In genomic region chr19:40613669-40614594, GRCh38 we compare ENCODE assay signal across 8 cellular contexts. TPM values are rescaled to one million over a fixed set of nuclear protein-coding genes. Genes with fewer than 3 reads are reported as not detected.
DNase-seq lines count a peak whose midpoint lies in the region; ATAC-seq lines count a peak whose summit lies in the region.

No MANE protein-coding gene starts in this region.

- peaks cover 55% of the 10 kb centered on the region for H3K4me1 Mint-ChIP-seq in activated CD4-positive, alpha-beta memory T cell treated with anti-CD3 and anti-CD28 coated beads, Interleukin-2, amount 10 ng/mL, durations not matched to agents 7 days and 5 days
- H3K4me1 Mint-ChIP-seq in effector memory CD8-positive, alpha-beta T cell (ENCODE audit: low read depth in 2 of 2) = peaks cover 44 to 46% of the 10 kb centered on the region in 2 donors

- POLR2A ChIA-PET in activated CD4-positive, alpha-beta memory T cell treated with anti-CD3 and anti-CD28 coated beads, Interleukin-2, amount 10 ng/mL, durations not matched to agents 7 days and 5 days (lab: Charles Lee) = interaction anchor here (0.6 to 4.6 kb wide), 5 partner anchors 10 to 164 kb away, joined by 3 to 53 read pairs (median 3); partner anchors contain the start of genes ACTMAP and RAB4B

- H3K27me3 Mint-ChIP-seq in activated CD4-positive, alpha-beta memory T cell treated with anti-CD3 and anti-CD28 coated beads, Interleukin-2, amount 10 ng/mL, durations not matched to agents 7 days and 5 days = no peaks in the 10 kb centered on the region
- no peaks in the 10 kb centered on the region for H3K27me3 Mint-ChIP-seq in effector memory CD8-positive, alpha-beta T cell

- DNase-seq in ELR (ENCODE audit: low read depth) (peak; percentile 76), NCI-H446 (lab: John Stamatoyannopoulos, UW) (peak; percentile 72 to 86), LoVo (ENCODE audit: low spot score) (no peak)
- DNase-seq in activated CD4-positive, alpha-beta memory T cell treated with anti-CD3 and anti-CD28 coated beads, Interleukin-2, amount 10 ng/mL, durations not matched to agents 7 days and 5 days = peak; percentile 88
- DNase-seq in effector memory CD8-positive, alpha-beta T cell = peak; percentile 77 to 83 (median 83)
- DNase-seq in stimulated activated CD8-positive, alpha-beta memory T cell treated with anti-CD3 and anti-CD28 coated beads, Interleukin-7, amount 100 ng/mL, for 24 hours (ENCODE audit: low read depth) = peak; percentile 73

- H3K4me1 ChIP-seq in mononuclear cell (ENCODE audit: insufficient read depth, low read length) = peaks cover 39% of the 10 kb centered on the region

- no peaks in the 10 kb centered on the region for H3K9me3 Mint-ChIP-seq in activated CD4-positive, alpha-beta memory T cell treated with anti-CD3 and anti-CD28 coated beads, Interleukin-2, amount 10 ng/mL, durations not matched to agents 7 days and 5 days
- H3K9me3 Mint-ChIP-seq in effector memory CD8-positive, alpha-beta T cell = no peaks in the 10 kb centered on the region

- peak overlapping the region; percentile 37 for H3K4me3 ChIP-seq in mononuclear cell (ENCODE audit: low read length)

- H3K27me3 ChIP-seq in mononuclear cell (ENCODE audit: insufficient read depth, low read length) = no peaks in the 10 kb centered on the region

- ATAC-seq in HG02798 (IDR thresholded peaks at IDR 0.05; ENCODE audit: poor library complexity, unreplicated experiment) = peak; percentile 51
- peak; percentile 61 for ATAC-seq in effector memory CD8-positive, alpha-beta T cell (replicated peaks)

- H3K36me3 Mint-ChIP-seq in activated CD4-positive, alpha-beta memory T cell treated with anti-CD3 and anti-CD28 coated beads, Interleukin-2, amount 10 ng/mL, durations not matched to agents 7 days and 5 days (ENCODE audit: low read depth) = peaks cover 17% of the 10 kb centered on the region
- peaks cover 39% of the 10 kb centered on the region for H3K36me3 Mint-ChIP-seq in effector memory CD8-positive, alpha-beta T cell (ENCODE audit: insufficient read depth)

- CTCF ChIA-PET in activated CD4-positive, alpha-beta memory T cell treated with anti-CD3 and anti-CD28 coated beads, Interleukin-2, amount 10 ng/mL, durations not matched to agents 7 days and 5 days (lab: Charles Lee) = interaction anchor here (1.2 to 1.4 kb wide), 2 partner anchors 11 to 21 kb away, joined by 8 to 24 read pairs; partner anchors contain the start of gene LTBP4

- peak overlapping the region; percentile 91 for H3K27ac Mint-ChIP-seq in activated CD4-positive, alpha-beta memory T cell treated with anti-CD3 and anti-CD28 coated beads, Interleukin-2, amount 10 ng/mL, durations not matched to agents 7 days and 5 days
- peak overlapping the region; percentile 90 to 96 for H3K27ac Mint-ChIP-seq in effector memory CD8-positive, alpha-beta T cell

- H3K4me3 Mint-ChIP-seq in activated CD4-positive, alpha-beta memory T cell treated with anti-CD3 and anti-CD28 coated beads, Interleukin-2, amount 10 ng/mL, durations not matched to agents 7 days and 5 days = peak overlapping the region; percentile 92
- peak overlapping the region; percentile 97 to 98 for H3K4me3 Mint-ChIP-seq in effector memory CD8-positive, alpha-beta T cell

- H3K9me3 ChIP-seq in mononuclear cell (ENCODE audit: low read depth, low read length) = no peaks in the 10 kb centered on the region

RNA-seq across cellular contexts. Expression of gene LTBP4, which starts 12.8 kb away (rescaled TPM):
- total RNA-seq in activated CD4-positive, alpha-beta memory T cell treated with anti-CD3 and anti-CD28 coated beads, Interleukin-2, amount 10 ng/mL, durations not matched to agents 7 days and 5 days = 100 to 1,000 TPM; 121 to 122 TPM
- 16.2 TPM for total RNA-seq in mononuclear cell

RNA-seq across cellular contexts. Expression of gene SHKBP1, which starts 37.3 kb away (rescaled TPM):
- total RNA-seq in activated CD4-positive, alpha-beta memory T cell treated with anti-CD3 and anti-CD28 coated beads, Interleukin-2, amount 10 ng/mL, durations not matched to agents 7 days and 5 days = 100 to 1,000 TPM; 139 to 150 TPM
- 55.9 TPM for total RNA-seq in mononuclear cell
